11 cellular contexts compared by ENCODE assay signal in the genomic region with DNA sequence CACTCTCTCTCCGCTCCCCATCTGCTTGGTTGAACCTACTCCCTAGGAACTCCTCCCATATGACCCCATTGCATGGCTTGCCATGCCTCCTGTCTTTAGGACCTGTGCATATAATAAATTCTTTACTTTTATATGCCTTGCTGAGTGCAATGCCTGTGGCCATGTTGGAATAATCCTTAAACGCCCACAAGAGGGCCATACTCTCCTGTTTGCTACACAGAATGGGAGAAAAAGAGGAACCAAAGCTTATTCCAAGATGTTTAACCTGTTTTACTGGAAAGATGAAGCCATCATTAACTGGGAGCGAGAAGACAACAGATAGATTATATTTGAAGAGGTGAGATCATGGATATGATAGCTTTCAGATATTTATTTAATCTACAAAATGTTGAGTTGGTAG.
DNase-seq lines count a peak whose midpoint lies in the region; ATAC-seq and TF ChIP-seq lines count a peak whose summit lies in the region.
"Had no signal": no experiment of that assay in that cellular context is flagged by ENCODE, and none has a peak within 500 bp of the region (broad histone marks: within the 10 kb centered on the region; RNA-seq: fewer than 3 reads in every experiment).

No MANE protein-coding gene starts in this region.

- in situ Hi-C loops in GM23248 (cut with MboI): no loop called here

- intact Hi-C loops in adrenal gland (cut with DNase I): no loop called here

- H3K36me3 ChIP-seq in GM23248 (ENCODE audit: low read depth) (no peaks in the 10 kb centered on the region), OCI-LY1 (ENCODE audit: insufficient read depth, low read length) (no peaks in the 10 kb centered on the region), adrenal gland (replicated peaks in 1 of 2) (no peaks in the 10 kb centered on the region)

- H3K27me3 ChIP-seq in GM23248 (replicated peaks; ENCODE audit: insufficient read depth) (no peaks in the 10 kb centered on the region), OCI-LY1 (ENCODE audit: insufficient read depth, low read length) (no peaks in the 10 kb centered on the region), adrenal gland (no peaks in the 10 kb centered on the region)

- no peak overlapping the region for H3K9ac ChIP-seq in GM23248
- no peak overlapping the region for H3K9ac ChIP-seq in OCI-LY1 (ENCODE audit: low read length)

- H3K9me2 ChIP-seq in GM23248 (ENCODE audit: insufficient read depth) (no peaks in the 10 kb centered on the region), OCI-LY1 (ENCODE audit: low read depth, low read length) (no peaks in the 10 kb centered on the region)

- H3K4me1 ChIP-seq in GM23248 (ENCODE audit: insufficient read depth) (no peaks in the 10 kb centered on the region), OCI-LY1 (ENCODE audit: insufficient read depth, low read length, severe bottlenecking) (no peaks in the 10 kb centered on the region), adrenal gland (replicated peaks in 1 of 2) (no peaks in the 10 kb centered on the region)

- H3K9me3 ChIP-seq in GM23248 (ENCODE audit: low read depth) (no peaks in the 10 kb centered on the region), OCI-LY1 (ENCODE audit: low read length) (no peaks in the 10 kb centered on the region), adrenal gland (replicated peaks in 1 of 3) (no peaks in the 10 kb centered on the region)

- DNase-seq in GM23248: peak; percentile 43
- DNase-seq in fibroblast of pulmonary artery (ENCODE audit: low read depth): peak; percentile 17
- DNase-seq in mesothelial cell of epicardium (ENCODE audit: low spot score in 2 of 2, unreplicated experiment in 2 of 2): no peak
- no peak for DNase-seq in T-cell
- DNase-seq in adrenal gland: no peak
- DNase-seq: activated CD4-positive, alpha-beta T cell treated with anti-CD3 and anti-CD28 coated beads, Interleukin-2, amount 10 ng/mL, durations not matched to agents 24 days and 14 days; kidney glomerular epithelial cell had no signal

- H3K4me3 ChIP-seq in GM23248: no peak overlapping the region
- H3K4me3 ChIP-seq in OCI-LY1 (ENCODE audit: low read depth, low read length, poor library complexity, severe bottlenecking): no peak overlapping the region
- H3K4me3 ChIP-seq in fibroblast of pulmonary artery (replicated peaks; ENCODE audit: low read depth, low read length): no peak overlapping the region
- H3K4me3 ChIP-seq in adrenal gland: no peak overlapping the region

- ATAC-seq in T-cell (replicated peaks in 1 of 4): no peak
- no peak for ATAC-seq in GM21526 (IDR thresholded peaks at IDR 0.05; ENCODE audit: low FRiP score, unreplicated experiment)

- H3K27ac ChIP-seq in 22Rv1 (no peak overlapping the region), GM23248 (no peak overlapping the region), OCI-LY1 (ENCODE audit: low read depth, low read length, poor library complexity, severe bottlenecking) (no peak overlapping the region), adrenal gland (no peak overlapping the region)

- peaks cover 18% of the 10 kb centered on the region for H3K9me3 Mint-ChIP-seq in mesothelial cell of epicardium
- peaks cover 14 to 37% (median 17%) of the 10 kb centered on the region in 3 donors for H3K9me3 Mint-ChIP-seq in T-cell
- H3K9me3 Mint-ChIP-seq: activated CD4-positive, alpha-beta T cell treated with anti-CD3 and anti-CD28 coated beads, Interleukin-2, amount 10 ng/mL, durations not matched to agents 24 days and 14 days had no signal

- 64 to 71% methylated on average over 3 of the region's 3 CpGs for WGBS in GM23248 (ENCODE audit: low coverage in 1 of 2, low lambda C conversion rate in 2 of 2, missing lambda C conversion rate in 2 of 2), 2 experiments
- WGBS in adrenal gland, 4 donors: 59 to 75% (median 65%) methylated on average over 3 of the region's 3 CpGs

- TF ChIP-seq CTCF in 22Rv1 (IDR thresholded peaks at IDR 0.05) (peak; percentile 31), OCI-LY1 (IDR thresholded peaks at IDR 0.05; ENCODE audit: low read length) (peak; percentile 33), fibroblast of pulmonary artery (IDR thresholded peaks at IDR 0.05; ENCODE audit: low read length, missing control alignments) (peak; percentile 31), mesothelial cell of epicardium (IDR thresholded peaks at IDR 0.05; ENCODE audit: unreplicated experiment) (no peak), adrenal gland (IDR thresholded peaks at IDR 0.05) (no peak)

- no peaks in the 10 kb centered on the region for H3K79me2 ChIP-seq in GM23248 (ENCODE audit: insufficient read depth)
- H3K79me2 ChIP-seq in OCI-LY1 (ENCODE audit: insufficient read depth, low read length): no peaks in the 10 kb centered on the region

- no peak overlapping the region for H2AFZ ChIP-seq in GM23248
- no peak overlapping the region for H2AFZ ChIP-seq in OCI-LY1 (ENCODE audit: low read length)

- H3K4me2 ChIP-seq in GM23248 (ENCODE audit: unreplicated experiment): no peak overlapping the region
- H3K4me2 ChIP-seq in OCI-LY1 (ENCODE audit: low read length): no peak overlapping the region

- no peaks in the 10 kb centered on the region for H3F3A ChIP-seq in GM23248 (ENCODE audit: insufficient read depth)
- no peaks in the 10 kb centered on the region for H3F3A ChIP-seq in OCI-LY1 (ENCODE audit: insufficient read depth, low read length)

- H3K27ac Mint-ChIP-seq in mesothelial cell of epicardium (no peak overlapping the region), T-cell (no peak overlapping the region)
- H3K27ac Mint-ChIP-seq: activated CD4-positive, alpha-beta T cell treated with anti-CD3 and anti-CD28 coated beads, Interleukin-2, amount 10 ng/mL, durations not matched to agents 24 days and 14 days; activated naive CD4-positive, alpha-beta T cell treated with anti-CD3 and anti-CD28 coated beads, Interleukin-2, amount 50 U/mL, for 24 hours had no signal

- H4K20me1 ChIP-seq in GM23248 (ENCODE audit: insufficient read depth) (no peaks in the 10 kb centered on the region), OCI-LY1 (ENCODE audit: insufficient read depth, low read length) (no peaks in the 10 kb centered on the region)

- H3K4me1 Mint-ChIP-seq in mesothelial cell of epicardium (no peaks in the 10 kb centered on the region), T-cell (no peaks in the 10 kb centered on the region)
- H3K4me1 Mint-ChIP-seq: activated CD4-positive, alpha-beta T cell treated with anti-CD3 and anti-CD28 coated beads, Interleukin-2, amount 10 ng/mL, durations not matched to agents 24 days and 14 days; activated naive CD4-positive, alpha-beta T cell treated with anti-CD3 and anti-CD28 coated beads, Interleukin-2, amount 50 U/mL, for 24 hours had no signal

- POLR2A ChIA-PET in T-cell (lab: Charles Lee): no interaction called here

- H3K4me3 Mint-ChIP-seq in mesothelial cell of epicardium: no peak overlapping the region
- no peak overlapping the region for H3K4me3 Mint-ChIP-seq in T-cell
- H3K4me3 Mint-ChIP-seq: activated CD4-positive, alpha-beta T cell treated with anti-CD3 and anti-CD28 coated beads, Interleukin-2, amount 10 ng/mL, durations not matched to agents 24 days and 14 days; activated naive CD4-positive, alpha-beta T cell treated with anti-CD3 and anti-CD28 coated beads, Interleukin-2, amount 50 U/mL, for 24 hours had no signal

- TF ChIP-seq POLR2A in adrenal gland (IDR thresholded peaks at IDR 0.05): no peak

- no peaks in the 10 kb centered on the region for H3K27me3 Mint-ChIP-seq in mesothelial cell of epicardium (ENCODE audit: low read depth)
- H3K27me3 Mint-ChIP-seq in T-cell: no peaks in the 10 kb centered on the region
- H3K27me3 Mint-ChIP-seq: activated CD4-positive, alpha-beta T cell treated with anti-CD3 and anti-CD28 coated beads, Interleukin-2, amount 10 ng/mL, durations not matched to agents 24 days and 14 days; activated naive CD4-positive, alpha-beta T cell treated with anti-CD3 and anti-CD28 coated beads, Interleukin-2, amount 50 U/mL, for 24 hours had no signal

- CTCF ChIA-PET in T-cell (lab: Charles Lee): no interaction called here

- H3K36me3 Mint-ChIP-seq in mesothelial cell of epicardium: no peaks in the 10 kb centered on the region
- H3K36me3 Mint-ChIP-seq in T-cell: no peaks in the 10 kb centered on the region
- H3K36me3 Mint-ChIP-seq: activated naive CD4-positive, alpha-beta T cell treated with anti-CD3 and anti-CD28 coated beads, Interleukin-2, amount 50 U/mL, for 24 hours had no signal

Comparison
In these comparisons a context has a peak if more than half of its experiments do, and no peak if none do; other contexts are left out.
1. CTCF ChIP-seq: peak in 22Rv1 (single experiment), OCI-LY1 (single experiment) and fibroblast of pulmonary artery (single experiment); none in mesothelial cell of epicardium (single experiment) and adrenal gland (0 of 6).
2. DNase-seq: peak in GM23248 (single experiment) and fibroblast of pulmonary artery (single experiment); none in mesothelial cell of epicardium (0 of 2), T-cell (0 of 34) and adrenal gland (0 of 7).